ENCODE assay signal across 11 cellular contexts in the genomic region with DNA sequence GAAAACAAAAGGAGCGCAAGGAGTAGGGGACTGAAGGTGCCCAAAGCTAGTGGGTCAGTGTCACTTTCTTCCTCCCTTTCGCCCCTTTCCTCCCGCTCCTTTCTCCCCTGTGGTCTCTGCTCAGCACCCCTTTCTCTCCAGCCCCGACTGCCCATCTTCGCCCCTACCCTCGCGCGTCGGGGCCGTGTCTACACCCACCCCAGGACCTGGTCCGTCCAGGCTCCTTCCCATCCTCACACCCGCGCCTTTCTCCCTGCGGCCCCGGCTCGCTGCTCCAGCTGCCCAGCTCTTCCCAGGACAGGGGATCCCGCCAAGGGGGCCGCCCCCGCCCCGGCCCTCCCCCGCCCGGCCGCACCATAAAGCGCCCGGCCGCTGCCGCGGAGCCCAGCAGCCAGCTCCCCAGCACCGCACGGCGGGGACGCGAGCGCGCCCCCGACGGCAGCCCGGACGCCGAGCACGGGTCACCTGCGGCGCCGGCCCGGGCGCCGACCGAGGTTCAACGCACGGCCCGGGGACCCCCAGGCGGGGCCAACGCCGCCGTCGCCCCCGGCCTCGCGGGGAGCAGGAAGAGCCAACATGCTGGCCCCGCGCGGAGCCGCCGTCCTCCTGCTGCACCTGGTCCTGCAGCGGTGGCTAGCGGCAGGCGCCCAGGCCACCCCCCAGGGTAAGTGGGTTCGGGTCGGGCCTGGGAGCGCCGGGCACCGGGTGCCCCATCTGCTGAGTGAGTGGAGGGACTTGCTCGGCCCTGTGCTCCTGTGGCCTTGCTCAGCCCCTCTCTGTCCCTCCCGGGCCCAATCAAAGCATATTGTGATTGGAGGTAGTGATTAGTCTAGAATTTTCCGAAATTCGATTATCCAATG. TPM values are rescaled to one million over a fixed set of nuclear protein-coding genes. Genes with fewer than 3 reads are reported as not detected.
DNase-seq lines count a peak whose midpoint lies in the region; ATAC-seq and TF ChIP-seq lines count a peak whose summit lies in the region.
"Had no signal": no experiment of that assay in that cellular context is flagged by ENCODE, and none has a peak within 500 bp of the region (broad histone marks: within the 10 kb centered on the region; RNA-seq: fewer than 3 reads in every experiment).

A gene (plus strand): TSS at position 387 of the 860 bp plus-strand sequence. CDS start 190 bp downstream, at position 577.

- no peaks in the 10 kb centered on the region for H3K79me1 ChIP-seq in neuronal stem cell (ENCODE audit: low read depth, low read length)

- no peak within 1 kb of the TSS for H4K8ac ChIP-seq in neuronal stem cell (ENCODE audit: low read depth, low read length)

- peak within 1 kb of the TSS; percentile 54 for H2AFZ ChIP-seq in neuronal stem cell (ENCODE audit: low read length)

- no peaks in the 10 kb centered on the region for H3K36me3 Mint-ChIP-seq in CD8-positive, alpha-beta T cell

- H2BK5ac ChIP-seq in neuronal stem cell (ENCODE audit: low read length): peak within 1 kb of the TSS; percentile 45

- H3K9ac ChIP-seq in neuronal stem cell (ENCODE audit: low read depth, low read length, poor library complexity): peak within 1 kb of the TSS; percentile 52

- peaks cover 27% of the 10 kb centered on the region for H3K27me3 ChIP-seq in CD8-positive, alpha-beta T cell (ENCODE audit: insufficient read depth, low read length)
- H3K27me3 ChIP-seq in esophagus squamous epithelium (peaks cover 0 to 69% (median 0%) of the 10 kb centered on the region in 4 donors), neuronal stem cell (ENCODE audit: control insufficient read depth in 3 of 3, insufficient read depth in 3 of 3, low read depth in 1 of 3, low read length in 3 of 3) (peaks cover 0 to 33% (median 24%) of the 10 kb centered on the region in 3 experiments), Peyer's patch (peaks cover 0 to 8% of the 10 kb centered on the region in 2 donors)

- H3K4me1 Mint-ChIP-seq in CD8-positive, alpha-beta T cell (ENCODE audit: low read depth): peaks cover 19% of the 10 kb centered on the region

- no peak within 1 kb of the TSS for H3K4me3 ChIP-seq in CD8-positive, alpha-beta T cell (ENCODE audit: low read depth, low read length)
- H3K4me3 ChIP-seq in esophagus squamous epithelium (peak within 1 kb of the TSS in 3 of 4 donors; percentile 16 to 60 (median 38)), neuronal stem cell (ENCODE audit: low read length in 2 of 2) (peak within 1 kb of the TSS; percentile 4 to 86), Peyer's patch (peak within 1 kb of the TSS in 2 of 4 donors; percentile 21 to 37)

- 15 to 16% methylated on average over 19 to 23 of the region's 76 CpGs for WGBS in esophagus squamous epithelium, 2 donors
- WGBS in neuronal stem cell (ENCODE audit: extremely low coverage in 2 of 2, insufficient read length in 2 of 2, insufficient replicate concordance in 1 of 2), 2 donors: no CpG with 5 or more reads among the region's 76 CpGs

- H3K27ac ChIP-seq in CD8-positive, alpha-beta T cell (ENCODE audit: low read depth, low read length): no peak within 1 kb of the TSS
- H3K27ac ChIP-seq in esophagus squamous epithelium: no peak within 1 kb of the TSS
- no peak within 1 kb of the TSS for H3K27ac ChIP-seq in neuronal stem cell (replicated peaks; ENCODE audit: low read length)
- no peak within 1 kb of the TSS for H3K27ac ChIP-seq in RWPE1
- no peak within 1 kb of the TSS for H3K27ac ChIP-seq in Peyer's patch

- H2BK120ac ChIP-seq in neuronal stem cell (ENCODE audit: low read depth, low read length): peak within 1 kb of the TSS; percentile 39

- intact Hi-C loops in CD8-positive, alpha-beta T cell (cut with DNase I, micrococcal nuclease): no loop called here
- intact Hi-C loops in esophagus squamous epithelium (cut with DNase I): no loop called here

- TF ChIP-seq POLR2A in esophagus squamous epithelium (IDR thresholded peaks at IDR 0.05): no peak
- no peak for TF ChIP-seq POLR2A in Peyer's patch (IDR thresholded peaks at IDR 0.05)

- POLR2A ChIA-PET in CD8-positive, alpha-beta T cell (lab: Charles Lee): no interaction called here
- POLR2A ChIA-PET in RWPE1 (lab: Yijun Ruan, JAX; ENCODE audit: low non-redundant PET): no interaction called here

- DNase-seq in CD8-positive, alpha-beta T cell: no peak
- DNase-seq in NCI-H69 (lab: John Stamatoyannopoulos, UW): peak; percentile 41
- DNase-seq in esophagus squamous epithelium (lab: John Stamatoyannopoulos, UW): no peak
- peak; percentile 24 for DNase-seq in neuronal stem cell (ENCODE audit: low spot score)
- DNase-seq in NCI-H345 treated with DMSO at 0.1 percent for 48 hours (lab: John Stamatoyannopoulos, UW; ENCODE audit: unreplicated experiment): no peak
- DNase-seq in NCI-H446 (lab: John Stamatoyannopoulos, UW): no peak
- DNase-seq in RWPE1 (ENCODE audit: low spot score): no peak
- no peak for DNase-seq in Peyer's patch
- DNase-seq: activated CD4-positive, alpha-beta T cell treated with anti-CD3 and anti-CD28 coated beads, Interleukin-2, amount 50 U/mL, for 48 hours; GDM1; NCI-H2171 had no signal

- no peaks in the 10 kb centered on the region for H3K9me3 Mint-ChIP-seq in CD8-positive, alpha-beta T cell

- no peak for ATAC-seq in CD8-positive, alpha-beta T cell

- H3K4me2 ChIP-seq in neuronal stem cell (ENCODE audit: insufficient read depth, low read length, poor library complexity, severe bottlenecking): peak within 1 kb of the TSS; percentile 75

- H3K36me3 ChIP-seq in CD8-positive, alpha-beta T cell (ENCODE audit: insufficient read depth, low read length): no peaks in the 10 kb centered on the region
- no peaks in the 10 kb centered on the region for H3K36me3 ChIP-seq in esophagus squamous epithelium
- H3K36me3 ChIP-seq in neuronal stem cell (replicated peaks in 1 of 2; ENCODE audit: control insufficient read depth in 2 of 2, insufficient read depth in 2 of 2, low read length in 2 of 2): no peaks in the 10 kb centered on the region
- no peaks in the 10 kb centered on the region for H3K36me3 ChIP-seq in Peyer's patch

- no peak within 1 kb of the TSS for H4K91ac ChIP-seq in neuronal stem cell (ENCODE audit: low read depth, low read length, poor library complexity)

- peaks cover 57% of the 10 kb centered on the region for H3K27me3 Mint-ChIP-seq in CD8-positive, alpha-beta T cell (ENCODE audit: low read depth)

- no peak within 1 kb of the TSS for H3K4ac ChIP-seq in neuronal stem cell (ENCODE audit: low read length)

- H3K9me3 ChIP-seq in CD8-positive, alpha-beta T cell (ENCODE audit: low read length): no peaks in the 10 kb centered on the region
- no peaks in the 10 kb centered on the region for H3K9me3 ChIP-seq in esophagus squamous epithelium
- H3K9me3 ChIP-seq in neuronal stem cell (replicated peaks in 1 of 2; ENCODE audit: control insufficient read depth in 2 of 2, insufficient read depth in 1 of 2, low read depth in 1 of 2, low read length in 2 of 2): no peaks in the 10 kb centered on the region
- no peaks in the 10 kb centered on the region for H3K9me3 ChIP-seq in Peyer's patch

- H3K18ac ChIP-seq in neuronal stem cell (ENCODE audit: low read length): peak within 1 kb of the TSS; percentile 88

- H3K4me3 Mint-ChIP-seq in CD8-positive, alpha-beta T cell: peak within 1 kb of the TSS; percentile 66

- peak within 1 kb of the TSS; percentile 75 for H3K23ac ChIP-seq in neuronal stem cell (ENCODE audit: low read depth, low read length, poor library complexity)

- H3K27ac Mint-ChIP-seq in CD8-positive, alpha-beta T cell: no peak within 1 kb of the TSS

- H2BK15ac ChIP-seq in neuronal stem cell (ENCODE audit: low read length): peak within 1 kb of the TSS; percentile 82

- H2AK5ac ChIP-seq in neuronal stem cell (ENCODE audit: low read depth, low read length): peak within 1 kb of the TSS; percentile 43

- peaks cover 9% of the 10 kb centered on the region for H3K4me1 ChIP-seq in CD8-positive, alpha-beta T cell (ENCODE audit: insufficient read depth, low read length)
- H3K4me1 ChIP-seq in esophagus squamous epithelium (peaks cover 0 to 10% (median 0%) of the 10 kb centered on the region in 3 donors), neuronal stem cell (ENCODE audit: control insufficient read depth in 2 of 2, insufficient read depth in 1 of 2, low read depth in 1 of 2, low read length in 2 of 2) (peaks cover 0 to 3% of the 10 kb centered on the region in 2 donors), Peyer's patch (peaks cover 0 to 4% (median 0%) of the 10 kb centered on the region in 4 donors)

- CTCF ChIA-PET in CD8-positive, alpha-beta T cell (lab: Charles Lee): no interaction called here
- CTCF ChIA-PET in RWPE1 (lab: Yijun Ruan, JAX): no interaction called here

- TF ChIP-seq CTCF in CD8-positive, alpha-beta T cell (IDR thresholded peaks at IDR 0.05): no peak
- TF ChIP-seq CTCF in esophagus squamous epithelium (IDR thresholded peaks at IDR 0.05) (no peak), RWPE1 (conservative IDR thresholded peaks at IDR 0.05; ENCODE audit: low read depth) (no peak), Peyer's patch (IDR thresholded peaks at IDR 0.05) (no peak)

- H3K14ac ChIP-seq in neuronal stem cell (ENCODE audit: low read length): no peak within 1 kb of the TSS

- H2BK12ac ChIP-seq in neuronal stem cell (ENCODE audit: low read length): no peak within 1 kb of the TSS

RNA-seq across cellular contexts. Expression of the gene that starts here (rescaled TPM):
- not detected for total RNA-seq in CD8-positive, alpha-beta T cell
- 1 to 10 TPM in 3 of 4 donors, under 1 TPM in 1; 0.44 to 4.7 (median 1.7) TPM for total RNA-seq in esophagus squamous epithelium
- polyA plus RNA-seq in neuronal stem cell (2013, experiment 1 of 2): 14.2 TPM
- 15.3 TPM for polyA plus RNA-seq in neuronal stem cell (2013, experiment 2 of 2)
- 1 to 10 TPM in 2 of 4 donors, not detected in 2; 1.0 to 2.1 TPM for total RNA-seq in Peyer's patch

Comparison
In these comparisons a context has a peak if more than half of its experiments do, and no peak if none do; other contexts are left out.
1. DNase-seq: peak in NCI-H69 (single experiment) and neuronal stem cell (single experiment); none in CD8-positive, alpha-beta T cell (0 of 7), esophagus squamous epithelium (single experiment), NCI-H345 treated with DMSO at 0.1 percent for 48 hours (single experiment), NCI-H446 (0 of 2), RWPE1 (single experiment) and Peyer's patch (0 of 3).